In the genomic region with DNA sequence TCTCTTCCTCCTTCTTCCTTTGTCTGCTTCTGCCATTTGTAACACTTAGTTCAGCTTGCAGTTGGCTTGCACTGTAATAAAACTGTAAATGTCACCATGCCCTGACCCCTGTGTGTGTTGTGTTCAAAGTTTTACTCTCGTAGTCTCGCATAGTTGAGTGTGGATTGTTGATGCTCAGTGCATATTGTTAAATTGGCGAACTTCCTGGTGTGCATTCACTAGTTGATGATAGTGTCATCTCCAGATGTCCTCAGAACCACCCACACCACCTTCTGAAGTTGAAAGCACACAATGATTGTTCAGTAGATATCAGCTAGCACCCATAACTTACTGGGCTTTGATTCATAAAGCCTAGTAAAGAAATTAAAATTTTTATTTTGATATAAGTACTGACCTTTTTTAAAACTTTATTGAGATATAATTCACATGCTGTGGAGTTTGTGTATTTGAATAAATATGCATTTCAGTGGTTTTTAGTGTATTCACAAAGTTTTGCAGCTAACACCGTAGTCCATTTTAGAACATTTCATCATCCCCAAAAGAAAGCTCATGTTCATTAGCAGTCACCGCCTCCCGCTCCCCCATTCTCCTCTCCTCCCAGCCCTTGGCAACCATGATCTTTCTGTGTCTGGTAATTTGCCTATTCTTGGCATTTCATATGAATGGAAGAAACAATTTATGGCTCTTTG, we compare ENCODE assay signal across 9 cellular contexts. TPM values are rescaled to one million over a fixed set of nuclear protein-coding genes. Genes with fewer than 3 reads are reported as not detected.
A peak's percentile ranks its signal among the peaks of the same experiment; 100 is the strongest.
DNase-seq lines count a peak whose midpoint lies in the region; ATAC-seq and TF ChIP-seq lines count a peak whose summit lies in the region.
"Had no signal": no experiment of that assay in that cellular context is flagged by ENCODE, and none has a peak within 500 bp of the region (broad histone marks: within the 10 kb centered on the region; RNA-seq: fewer than 3 reads in every experiment).

No MANE protein-coding gene starts in this region.

- H3K27ac Mint-ChIP-seq in activated naive CD4-positive, alpha-beta T cell treated with anti-CD3 and anti-CD28 coated beads, Interleukin-2, amount 50 U/mL, for 24 hours, result peak overlapping the region; percentile 66
- H3K27ac Mint-ChIP-seq in endodermal cell, result peak overlapping the region; percentile 90

- no peaks in the 10 kb centered on the region for H3K9me3 Mint-ChIP-seq in activated naive CD4-positive, alpha-beta T cell treated with anti-CD3 and anti-CD28 coated beads, Interleukin-2, amount 50 U/mL, for 24 hours
- H3K9me3 Mint-ChIP-seq in endodermal cell, result no peaks in the 10 kb centered on the region

- TF ChIP-seq EP300 in transverse colon (IDR thresholded peaks at IDR 0.05; ENCODE audit: low read depth), result no peak

- H3K9me2 ChIP-seq in OCI-LY1 (ENCODE audit: low read depth, low read length), result no peaks in the 10 kb centered on the region

- in situ Hi-C loops in transverse colon (cut with MboI; ENCODE audit: low pct_ligation_motif_present in 1 of 4, low pct_unique_long_range_greater_than_20kb in 1 of 4, low sequenced_read_pairs in 3 of 4), result loop anchor here (5.0 to 25.0 kb wide), 4 partner anchors 47 to 212 kb away; partner anchors contain the start of gene MEAK7 (in 2 of the 4)

- H4K20me1 ChIP-seq in OCI-LY1 (ENCODE audit: insufficient read depth, low read length), result no peaks in the 10 kb centered on the region

- peaks cover 91% of the 10 kb centered on the region for H3K79me2 ChIP-seq in OCI-LY1 (ENCODE audit: insufficient read depth, low read length)

- 80 to 100% methylated on average over 1 to 6 of the region's 6 CpGs for WGBS in endodermal cell (ENCODE audit: insufficient coverage in 1 of 2, insufficient read length in 1 of 2), 2 experiments
- WGBS in transverse colon (ENCODE audit: low coverage in 1 of 2), 2 donors, result 44 to 47% methylated on average over 6 of the region's 6 CpGs

- H3K27me3 Mint-ChIP-seq in activated naive CD4-positive, alpha-beta T cell treated with anti-CD3 and anti-CD28 coated beads, Interleukin-2, amount 50 U/mL, for 24 hours, result no peaks in the 10 kb centered on the region
- no peaks in the 10 kb centered on the region for H3K27me3 Mint-ChIP-seq in endodermal cell (ENCODE audit: insufficient read depth)

- H3K27me3 ChIP-seq in OCI-LY1 (ENCODE audit: insufficient read depth, low read length), result no peaks in the 10 kb centered on the region
- no peaks in the 10 kb centered on the region for H3K27me3 ChIP-seq in endodermal cell (ENCODE audit: control insufficient read depth, insufficient read depth, low read length, poor library complexity, severe bottlenecking)
- H3K27me3 ChIP-seq in transverse colon, result no peaks in the 10 kb centered on the region
- no peaks in the 10 kb centered on the region for H3K27me3 ChIP-seq in upper lobe of right lung

- H3K9me3 ChIP-seq in OCI-LY1 (ENCODE audit: low read length) (no peaks in the 10 kb centered on the region), endodermal cell (ENCODE audit: control insufficient read depth, low read length) (no peaks in the 10 kb centered on the region), transverse colon (no peaks in the 10 kb centered on the region), upper lobe of right lung (no peaks in the 10 kb centered on the region)

- peaks cover 78% of the 10 kb centered on the region for H3K4me1 Mint-ChIP-seq in activated naive CD4-positive, alpha-beta T cell treated with anti-CD3 and anti-CD28 coated beads, Interleukin-2, amount 50 U/mL, for 24 hours
- H3K4me1 Mint-ChIP-seq in endodermal cell, result peaks cover 55% of the 10 kb centered on the region

- H3K36me3 ChIP-seq in OCI-LY1 (ENCODE audit: insufficient read depth, low read length) (peaks cover 22% of the 10 kb centered on the region), endodermal cell (ENCODE audit: control insufficient read depth, insufficient read depth, low read length) (peaks cover 18% of the 10 kb centered on the region), transverse colon (no peaks in the 10 kb centered on the region), upper lobe of right lung (no peaks in the 10 kb centered on the region)

- TF ChIP-seq POLR2A in transverse colon (IDR thresholded peaks at IDR 0.05), result no peak

- H3K4me3 ChIP-seq in OCI-LY1 (ENCODE audit: low read depth, low read length, poor library complexity, severe bottlenecking) (peak overlapping the region; percentile 27), endodermal cell (ENCODE audit: low read length) (no peak overlapping the region), transverse colon (no peak overlapping the region), upper lobe of right lung (no peak overlapping the region)
- H3K4me3 ChIP-seq: lung had no signal

- TF ChIP-seq CTCF in OCI-LY1 (IDR thresholded peaks at IDR 0.05; ENCODE audit: low read length) (no peak), endodermal cell (conservative IDR thresholded peaks at IDR 0.05) (no peak), transverse colon (IDR thresholded peaks at IDR 0.05) (no peak), upper lobe of right lung (IDR thresholded peaks at IDR 0.05) (no peak)

- DNase-seq in activated naive CD4-positive, alpha-beta T cell treated with anti-CD3 and anti-CD28 coated beads, Interleukin-2, amount 50 U/mL, for 16 hours, result no peak
- DNase-seq in endodermal cell, result no peak
- no peak for DNase-seq in transverse colon
- DNase-seq in NCI-H524 treated with DMSO at 0.1 percent for 48 hours (lab: John Stamatoyannopoulos, UW), result no peak
- DNase-seq in NCI-H774 (lab: John Stamatoyannopoulos, UW), result no peak
- no peak for DNase-seq in upper lobe of right lung

- H3K4me1 ChIP-seq in OCI-LY1 (ENCODE audit: insufficient read depth, low read length, severe bottlenecking), result peaks cover 66% of the 10 kb centered on the region
- H3K4me1 ChIP-seq in endodermal cell (ENCODE audit: control insufficient read depth, insufficient read depth, low read length), result peaks cover 13% of the 10 kb centered on the region
- H3K4me1 ChIP-seq in transverse colon, result peaks cover 13 to 65% (median 41%) of the 10 kb centered on the region in 4 donors
- H3K4me1 ChIP-seq in upper lobe of right lung, result peaks cover 38% of the 10 kb centered on the region

- intact Hi-C loops in transverse colon (cut with DNase I; ENCODE audit: low total_unique reads), result loop anchor here (5.0 to 10.0 kb wide), 2 partner anchors 52 to 210 kb away; no protein-coding TSS in a partner anchor
- intact Hi-C loops in upper lobe of right lung (cut with DNase I), result loop anchor here (5.0 to 10.0 kb wide), 3 partner anchors 52 to 210 kb away; no protein-coding TSS in a partner anchor

- peaks cover 4% of the 10 kb centered on the region for H3K36me3 Mint-ChIP-seq in activated naive CD4-positive, alpha-beta T cell treated with anti-CD3 and anti-CD28 coated beads, Interleukin-2, amount 50 U/mL, for 24 hours
- peaks cover 24% of the 10 kb centered on the region for H3K36me3 Mint-ChIP-seq in endodermal cell (ENCODE audit: low read depth)

- peak overlapping the region; percentile 5 for H3K4me3 Mint-ChIP-seq in activated naive CD4-positive, alpha-beta T cell treated with anti-CD3 and anti-CD28 coated beads, Interleukin-2, amount 50 U/mL, for 24 hours
- no peak overlapping the region for H3K4me3 Mint-ChIP-seq in endodermal cell

- peak overlapping the region; percentile 79 for H3K27ac ChIP-seq in OCI-LY1 (ENCODE audit: low read depth, low read length, poor library complexity, severe bottlenecking)
- H3K27ac ChIP-seq in endodermal cell (ENCODE audit: low read depth, low read length), result no peak overlapping the region
- H3K27ac ChIP-seq in transverse colon, result peak overlapping the region; percentile 55 to 68 (median 58)
- H3K27ac ChIP-seq in upper lobe of right lung, result no peak overlapping the region

- H3K9ac ChIP-seq in OCI-LY1 (ENCODE audit: low read length), result no peak overlapping the region; the same call in 1 of the 2 replicates
- H3K9ac ChIP-seq in endodermal cell (ENCODE audit: extremely low read depth, low read length, poor library complexity, severe bottlenecking), result peak overlapping the region; percentile 11

- peak overlapping the region; percentile 48; the same call in 1 of the 2 replicates for H3K4me2 ChIP-seq in OCI-LY1 (ENCODE audit: low read length)

- no peak overlapping the region for H2AFZ ChIP-seq in OCI-LY1 (ENCODE audit: low read length)

- no peak for ATAC-seq in upper lobe of right lung

- H3F3A ChIP-seq in OCI-LY1 (ENCODE audit: insufficient read depth, low read length), result no peaks in the 10 kb centered on the region

RNA-seq across cellular contexts. Expression of gene USP10, which starts 25.0 kb away (rescaled TPM):
- total RNA-seq in endodermal cell (100 to 1,000 TPM; 148 to 149 TPM), transverse colon (10 to 100 TPM; 23.6 to 56.8 (median 45.4) TPM), upper lobe of right lung (59.6 TPM)
- polyA plus RNA-seq in endodermal cell (2013, experiment 1 of 2), result 98.7 TPM
- 86.0 TPM for polyA plus RNA-seq in endodermal cell (2013, experiment 2 of 2)

Comparison
In these comparisons a context has a peak if more than half of its experiments do, and no peak if none do; other contexts are left out.
1. H3K27ac ChIP-seq: peak in OCI-LY1 (single experiment) and transverse colon (4 of 4); none in endodermal cell (single experiment) and upper lobe of right lung (single experiment).